ENCODE assay signal across 9 cellular contexts in the genomic region with DNA sequence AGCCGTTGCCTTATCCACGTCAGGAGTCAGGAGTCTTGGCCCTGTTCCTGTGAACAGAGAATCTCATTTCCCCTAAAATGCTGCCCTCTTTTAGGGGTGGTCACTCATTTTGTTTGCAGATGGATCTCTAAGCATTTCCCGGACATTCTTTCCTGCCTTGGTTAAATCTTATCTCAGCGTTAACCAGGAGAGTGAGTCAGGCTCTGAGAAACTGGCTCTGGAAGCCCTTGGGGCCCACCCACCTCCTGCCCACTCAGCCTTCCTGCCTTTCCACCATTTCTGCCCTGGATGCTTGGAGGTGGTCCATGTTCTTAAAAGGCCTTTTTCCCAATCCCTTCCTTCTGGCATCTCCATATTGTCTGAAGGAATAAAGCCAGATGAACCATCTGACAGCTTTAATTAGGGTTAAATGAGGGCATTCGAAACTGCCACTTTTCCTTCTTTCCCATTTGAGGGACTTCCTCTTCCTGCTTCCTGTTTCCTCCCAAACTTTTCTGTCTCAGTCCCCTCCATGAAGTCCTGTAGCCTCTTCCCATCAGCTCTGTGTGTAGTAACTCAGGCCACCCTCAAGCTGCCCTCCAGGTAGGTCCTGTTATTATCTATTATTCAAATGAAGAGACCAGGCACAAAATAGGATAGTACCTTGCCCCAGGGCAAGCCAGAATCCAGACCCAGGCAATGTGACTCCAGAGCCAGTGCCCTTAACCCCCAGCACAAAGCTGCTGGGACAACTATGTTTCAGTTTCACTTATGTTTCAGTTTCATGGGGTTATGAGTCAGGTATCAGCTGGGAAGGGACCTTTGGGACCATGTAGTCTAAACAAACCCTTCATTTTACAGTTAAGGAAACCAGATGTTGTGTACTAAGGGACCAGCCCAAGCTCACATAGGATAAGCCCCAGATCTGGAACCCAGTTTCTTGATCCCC. TPM values are rescaled to one million over a fixed set of nuclear protein-coding genes. Genes with fewer than 3 reads are reported as not detected.
A peak's percentile ranks its signal among the peaks of the same experiment; 100 is the strongest.
DNase-seq lines count a peak whose midpoint lies in the region; ATAC-seq, FAIRE-seq and TF ChIP-seq lines count a peak whose summit lies in the region.
"Had no signal": no experiment of that assay in that cellular context is flagged by ENCODE, and none has a peak within 500 bp of the region (broad histone marks: within the 10 kb centered on the region; RNA-seq: fewer than 3 reads in every experiment).

No MANE protein-coding gene starts in this region.

- H3K4me2 ChIP-seq in Karpas-422 (ENCODE audit: low read depth, low read length, poor library complexity, severe bottlenecking): no peak overlapping the region
- H3K4me2 ChIP-seq in HepG2 (ENCODE audit: low read depth, low read length): peak overlapping the region; percentile 40

- H3K36me3 ChIP-seq in Karpas-422 (ENCODE audit: insufficient read depth, low read length) (no peaks in the 10 kb centered on the region; the same call in 1 of the 2 replicates), HepG2 (replicated peaks in 1 of 2; ENCODE audit: control insufficient read depth in 1 of 2, insufficient read depth in 2 of 2, low read length in 2 of 2) (peaks cover 29 to 71% of the 10 kb centered on the region in 2 experiments)

- ATAC-seq in GM21717 (IDR thresholded peaks at IDR 0.05; ENCODE audit: unreplicated experiment) (peak; percentile 88), HepG2 (peak; percentile 66)

- TF ChIP-seq POLR2A in HepG2 (IDR thresholded peaks at IDR 0.05; ENCODE audit: insufficient read depth in 1 of 2, low read depth in 2 of 2, low read length in 2 of 2): no peak; a peak in 1 of 4 replicates

- H3K27me3 ChIP-seq in Karpas-422 (ENCODE audit: low read length): no peaks in the 10 kb centered on the region
- H3K27me3 ChIP-seq in HepG2 (ENCODE audit: control insufficient read depth in 1 of 2, insufficient read depth in 2 of 2, low read length in 2 of 2): no peaks in the 10 kb centered on the region

- DNase-seq in Karpas-422: peak; percentile 67
- peak; percentile 76 for DNase-seq in HepG2 (ENCODE audit: low spot score)
- no peak for DNase-seq in type B pancreatic cell (ENCODE audit: extremely low spot score, unreplicated experiment)
- no peak for DNase-seq in activated CD4-positive, CD25-positive, alpha-beta regulatory T cell (lab: John Stamatoyannopoulos, UW)
- DNase-seq in immature natural killer cell: no peak

- H3K27ac Mint-ChIP-seq in activated naive CD8-positive, alpha-beta T cell: peak overlapping the region; percentile 89
- H3K27ac Mint-ChIP-seq in type B pancreatic cell (peak overlapping the region; percentile 87), immature natural killer cell (peak overlapping the region in 2 of 6 donors; percentile 24 to 55)

- POLR2A ChIA-PET in HepG2 (lab: Yijun Ruan, JAX): interaction anchor here (0.6 to 1.7 kb wide), 4 partner anchors 8 to 721 kb away, joined by 3 to 11 read pairs (median 4); no protein-coding TSS in a partner anchor

- intact Hi-C loops in HepG2 (cut with micrococcal nuclease; ENCODE audit: unreplicated experiment): no loop called here

- no peak overlapping the region for H3K9ac ChIP-seq in Karpas-422 (ENCODE audit: low read length)
- no peak overlapping the region for H3K9ac ChIP-seq in HepG2 (ENCODE audit: insufficient read depth, low read depth, low read length)

- H3K9me3 Mint-ChIP-seq in activated naive CD8-positive, alpha-beta T cell (ENCODE audit: low read depth): no peaks in the 10 kb centered on the region
- H3K9me3 Mint-ChIP-seq in type B pancreatic cell (no peaks in the 10 kb centered on the region), immature natural killer cell (no peaks in the 10 kb centered on the region)

- CTCF ChIA-PET in HepG2 (lab: Yijun Ruan, JAX; ENCODE audit: low intra/inter-chr PET ratio, low total read pairs): no interaction called here

- H3K4me3 ChIP-seq in GM08714 (ENCODE audit: low read length): peak overlapping the region; percentile 38; the same call in 1 of the 2 replicates
- no peak overlapping the region for H3K4me3 ChIP-seq in Karpas-422 (ENCODE audit: low read length)
- H3K4me3 ChIP-seq in HepG2 (replicated peaks in 1 of 3; ENCODE audit: insufficient read depth in 1 of 3, low read depth in 2 of 3, low read length in 3 of 3): no peak overlapping the region

- peaks cover 11% of the 10 kb centered on the region for H3K36me3 Mint-ChIP-seq in activated naive CD8-positive, alpha-beta T cell
- H3K36me3 Mint-ChIP-seq in type B pancreatic cell (no peaks in the 10 kb centered on the region), immature natural killer cell (no peaks in the 10 kb centered on the region)

- H3K79me2 ChIP-seq in Karpas-422 (ENCODE audit: low read length): peaks cover 97% of the 10 kb centered on the region
- H3K79me2 ChIP-seq in HepG2 (ENCODE audit: insufficient read depth, low read length): peaks cover 94% of the 10 kb centered on the region

- H4K20me1 ChIP-seq in Karpas-422 (ENCODE audit: insufficient read depth, low read depth, low read length) (peaks cover 92% of the 10 kb centered on the region), HepG2 (ENCODE audit: insufficient read depth, low read length) (peaks cover 86% of the 10 kb centered on the region)

- TF ChIP-seq RAD21 in HepG2 (CRISPR knock-in tag; IDR thresholded peaks at IDR 0.05): 0 out of 2 replicates have a peak, but pooled peaks have one; percentile 13

- H3K4me1 ChIP-seq in Karpas-422 (ENCODE audit: low read length) (peaks cover 80% of the 10 kb centered on the region), HepG2 (ENCODE audit: insufficient read depth, low read length) (peaks cover 99% of the 10 kb centered on the region)

- H3K27me3 Mint-ChIP-seq in activated naive CD8-positive, alpha-beta T cell: no peaks in the 10 kb centered on the region
- H3K27me3 Mint-ChIP-seq in type B pancreatic cell (no peaks in the 10 kb centered on the region), immature natural killer cell (ENCODE audit: low read depth in 3 of 3) (peaks cover under 1 to 4% (median 3%) of the 10 kb centered on the region in 3 donors)

- H3K4me1 Mint-ChIP-seq in activated naive CD8-positive, alpha-beta T cell (ENCODE audit: low read depth): peaks cover 90% of the 10 kb centered on the region
- peaks cover 30% of the 10 kb centered on the region for H3K4me1 Mint-ChIP-seq in type B pancreatic cell (ENCODE audit: unreplicated experiment)
- peaks cover 4 to 12% of the 10 kb centered on the region in 2 donors for H3K4me1 Mint-ChIP-seq in immature natural killer cell

- H2AFZ ChIP-seq in Karpas-422 (ENCODE audit: low read length) (no peak overlapping the region), HepG2 (ENCODE audit: low read length) (no peak overlapping the region)

- TF ChIP-seq CTCF in HepG2 (CRISPR knock-in tag; IDR thresholded peaks at IDR 0.05) (no peak), type B pancreatic cell (conservative IDR thresholded peaks at IDR 0.05) (no peak)

- H3K27ac ChIP-seq in Karpas-422 (ENCODE audit: low read length) (no peak overlapping the region), HepG2 (ENCODE audit: extremely low read length, insufficient read depth, low read length) (peak overlapping the region; percentile 10)

- peak overlapping the region; percentile 89 for H3K4me3 Mint-ChIP-seq in activated naive CD8-positive, alpha-beta T cell
- H3K4me3 Mint-ChIP-seq in type B pancreatic cell (peak overlapping the region; percentile 46), immature natural killer cell (no peak overlapping the region)

- no TSS peak for BruUV-seq in HepG2 (replicated peaks; lab: Mats Ljungman, UMichigan)

- TF ChIP-seq EP300 in HepG2 (IDR thresholded peaks at IDR 0.05; ENCODE audit: low read depth in 2 of 2, low read length in 2 of 2) (no peak), HepG2 (CRISPR knock-in tag; IDR thresholded peaks at IDR 0.05; ENCODE audit: borderline replicate concordance) (no peak)

- no peaks in the 10 kb centered on the region for H3K9me3 ChIP-seq in Karpas-422 (ENCODE audit: low read length)
- no peaks in the 10 kb centered on the region for H3K9me3 ChIP-seq in HepG2 (ENCODE audit: low read length)

- no peaks in the 10 kb centered on the region for H3K9me2 ChIP-seq in Karpas-422 (replicated peaks; ENCODE audit: insufficient read depth, low read length)

- FAIRE-seq in HepG2 (lab: Jason Lieb, UNC): peak; percentile 26
- FAIRE-seq: TTC549 had no signal

- in situ Hi-C loops in HepG2 (cut with HindIII; ENCODE audit: extremely low pct_ligation_motif_present, low pct_unique_long_range_greater_than_20kb): no loop called here

- 75% methylated on average over 5 of the region's 5 CpGs for WGBS in HepG2 (ENCODE audit: low lambda C conversion rate)

TF ChIP-seq in HepG2, 621 proteins besides CTCF, POLR2A, EP300 and RAD21 (continues in another document):
- TF ChIP-seq KAT8 (CRISPR knock-in tag; IDR thresholded peaks at IDR 0.05): peak; percentile 26; the same call in 1 of the 2 replicates

RNA-seq across cellular contexts. Expression of a gene that starts 9.7 kb away (rescaled TPM):
- total RNA-seq in Karpas-422 (2014; rRNA removed; shearing (Covaris generic); ENCODE audit: low replicate concordance): 80.7 and 111 TPM in 2 replicates
- total RNA-seq in HepG2 (2016; rRNA removed; fragmentation: Illumina TruSeq; extraction: Trizol) (13.2 and 24.4 TPM in 2 replicates), type B pancreatic cell (ENCODE audit: low replicate concordance) (13.3 and 27.6 TPM in 2 replicates)
- 1.4 and 1.6 TPM in 2 replicates for total RNA-seq in HepG2 (2016; cell fraction: cytosol; rRNA removed; fragmentation: Illumina TruSeq; extraction: Trizol; ENCODE audit: low read depth)
- 13.6 and 21.9 TPM in 2 replicates for total RNA-seq in HepG2 (2016; cell fraction: insoluble cytoplasmic fraction; rRNA removed; fragmentation: Illumina TruSeq; extraction: Trizol)
- total RNA-seq in HepG2 (2016; cell fraction: membrane; rRNA removed; fragmentation: Illumina TruSeq; extraction: Trizol): 8.5 and 9.3 TPM in 2 replicates
- total RNA-seq in HepG2 (2016; cell fraction: nucleus; rRNA removed; fragmentation: Illumina TruSeq; extraction: Trizol): 20.3 and 20.8 TPM in 2 replicates
- polyA plus RNA-seq in HepG2 (2011; rRNA removed) (97.0 and 101 TPM in 2 replicates), immature natural killer cell (under 1 TPM; 0.04 to 0.77 (median 0.19) TPM)
- 69.4 and 70.4 TPM in 2 replicates for polyA plus RNA-seq in HepG2 (2011; cell fraction: cytosol; rRNA removed)
- 105 and 144 TPM in 2 replicates for polyA plus RNA-seq in HepG2 (2011; cell fraction: nucleus; rRNA removed)
- 78.0 and 124 TPM in 2 replicates for polyA plus RNA-seq in HepG2 (2012)
- 0.93 and 0.99 TPM in 2 replicates for polyA plus RNA-seq in HepG2 (2016; cell fraction: cytosol; fragmentation: Illumina TruSeq; extraction: Trizol; ENCODE audit: low read depth)
- polyA plus RNA-seq in HepG2 (2016; cell fraction: insoluble cytoplasmic fraction; fragmentation: Illumina TruSeq; extraction: Trizol; ENCODE audit: low read depth): 23.2 and 27.3 TPM in 2 replicates
- polyA plus RNA-seq in HepG2 (2016; cell fraction: membrane; fragmentation: Illumina TruSeq; extraction: Trizol; ENCODE audit: low read depth): 2.8 and 3.5 TPM in 2 replicates
- 30.1 and 30.3 TPM in 2 replicates for polyA plus RNA-seq in HepG2 (2016; cell fraction: nucleus; fragmentation: Illumina TruSeq; extraction: Trizol; ENCODE audit: insufficient read depth, low read depth)
- 69.1 and 358 TPM in 2 replicates for polyA minus RNA-seq in HepG2 (2011; rRNA and poly(A)+ RNA removed; ENCODE audit: low replicate concordance)
- polyA minus RNA-seq in HepG2 (2011; cell fraction: cytosol; rRNA and poly(A)+ RNA removed): 176 and 190 TPM in 2 replicates
- polyA minus RNA-seq in HepG2 (2011; cell fraction: nucleus; rRNA and poly(A)+ RNA removed): 176 and 200 TPM in 2 replicates

Comparison
In these comparisons a context has a peak if more than half of its experiments do, and no peak if none do; other contexts are left out.
1. DNase-seq: peak in Karpas-422 (single experiment) and HepG2 (single experiment); none in type B pancreatic cell (single experiment), activated CD4-positive, CD25-positive, alpha-beta regulatory T cell (0 of 4) and immature natural killer cell (0 of 3).
2. H3K4me3 Mint-ChIP-seq: peak in activated naive CD8-positive, alpha-beta T cell (single experiment) and type B pancreatic cell (single experiment); none in immature natural killer cell (0 of 5).